ENCODE assay signal across 14 cellular contexts in genomic region chr6:1027109-1027794, GRCh38.
DNase-seq lines count a peak whose midpoint lies in the region; ATAC-seq and TF ChIP-seq lines count a peak whose summit lies in the region.
"Had no signal": no experiment of that assay in that cellular context is flagged by ENCODE, and none has a peak within 500 bp of the region (broad histone marks: within the 10 kb centered on the region; RNA-seq: fewer than 3 reads in every experiment).

No MANE protein-coding gene starts in this region.

- no peaks in the 10 kb centered on the region for H3K9me2 ChIP-seq in GM23248 (ENCODE audit: insufficient read depth)

- H4K20me1 ChIP-seq in GM23248 (ENCODE audit: insufficient read depth) = no peaks in the 10 kb centered on the region

- no peaks in the 10 kb centered on the region for H3K36me3 ChIP-seq in GM23248 (ENCODE audit: low read depth)
- H3K36me3 ChIP-seq in Panc1 (ENCODE audit: control insufficient read depth, insufficient read depth, low read length) = no peaks in the 10 kb centered on the region
- no peaks in the 10 kb centered on the region for H3K36me3 ChIP-seq in urinary bladder (ENCODE audit: insufficient read depth)
- H3K36me3 ChIP-seq: ascending aorta, left ventricle myocardium inferior had no signal

- H3K4me3 ChIP-seq in GM23248 (no peak overlapping the region), Panc1 (ENCODE audit: low read depth in 2 of 2, low read length in 2 of 2) (no peak overlapping the region), fibroblast of mammary gland (ENCODE audit: control insufficient read depth, low read depth, low read length) (no peak overlapping the region), urinary bladder (ENCODE audit: low read depth, low read length) (no peak overlapping the region)
- H3K4me3 ChIP-seq: ascending aorta, left ventricle myocardium inferior, smooth muscle cell, testis had no signal

- H3K4me2 ChIP-seq in GM23248 (ENCODE audit: unreplicated experiment) = no peak overlapping the region
- H3K4me2 ChIP-seq: smooth muscle cell had no signal

- H3K9me3 ChIP-seq in GM23248 (ENCODE audit: low read depth) (no peaks in the 10 kb centered on the region), Panc1 (ENCODE audit: control insufficient read depth, insufficient read depth, low read depth, low read length) (no peaks in the 10 kb centered on the region)
- H3K9me3 ChIP-seq: ascending aorta, testis had no signal

- WGBS in GM23248 (ENCODE audit: low coverage in 1 of 2, low lambda C conversion rate in 2 of 2, missing lambda C conversion rate in 2 of 2), 2 experiments = 60% methylated on average over 8 to 9 of the region's 9 CpGs
- WGBS in urinary bladder = 74% methylated on average over 9 of the region's 9 CpGs

- peaks cover 12% of the 10 kb centered on the region for H3K4me1 ChIP-seq in GM23248 (ENCODE audit: insufficient read depth)
- peaks cover 7% of the 10 kb centered on the region; the same call in 1 of the 2 replicates for H3K4me1 ChIP-seq in Panc1 (ENCODE audit: control insufficient read depth, insufficient read depth, low read length)
- H3K4me1 ChIP-seq in urinary bladder (ENCODE audit: insufficient read depth) = no peaks in the 10 kb centered on the region
- H3K4me1 ChIP-seq: ascending aorta, left ventricle myocardium inferior, testis had no signal

- no TSS peak for BruUV-seq in Panc1 (replicated peaks; lab: Mats Ljungman, UMichigan)

- H3K9ac ChIP-seq in GM23248 = no peak overlapping the region

- ATAC-seq in Panc1 = no peak
- no peak for ATAC-seq in sciatic nerve
- ATAC-seq: activated T-cell treated with anti-CD3 and anti-CD28 coated beads, Interleukin-2, amount 50 U/mL, for 72 hours had no signal

- TF ChIP-seq CTCF in Panc1 (IDR thresholded peaks at IDR 0.05) (no peak), fibroblast of mammary gland (conservative IDR thresholded peaks at IDR 0.05; ENCODE audit: control insufficient read depth, insufficient read depth, low read depth, low read length) (no peak)

- peaks cover 12% of the 10 kb centered on the region; the same call in 1 of the 2 replicates for H3F3A ChIP-seq in GM23248 (ENCODE audit: insufficient read depth)

- intact Hi-C loops in Panc1 (cut with micrococcal nuclease; ENCODE audit: unreplicated experiment) (no loop called here), sciatic nerve (cut with DNase I) (no loop called here)

- H3K27ac ChIP-seq in GM23248 = no peak overlapping the region
- peak overlapping the region; percentile 48; the same call in 1 of the 2 replicates for H3K27ac ChIP-seq in Panc1 (ENCODE audit: low read length)
- peak overlapping the region; percentile 11 for H3K27ac ChIP-seq in urinary bladder (ENCODE audit: low read depth)
- H3K27ac ChIP-seq: ascending aorta, left ventricle myocardium inferior, testis had no signal

- peak; percentile 80 for DNase-seq in GM23248
- no peak for DNase-seq in Panc1 (ENCODE audit: low read depth, low spot score)
- peak; percentile 81 for DNase-seq in fibroblast of mammary gland (ENCODE audit: low read depth)
- no peak for DNase-seq in iPS-NIHi11 (ENCODE audit: low spot score)
- DNase-seq in sciatic nerve (ENCODE audit: low spot score) = no peak
- no peak for DNase-seq in T1000 (lab: John Stamatoyannopoulos, UW)
- DNase-seq: activated CD4-positive, alpha-beta T cell treated with anti-CD3 and anti-CD28 coated beads, Interleukin-2, amount 10 ng/mL, durations not matched to agents 24 days and 14 days; activated T-cell treated with anti-CD3 and anti-CD28 coated beads, Interleukin-2, amount 50 U/mL, for 72 hours; DND-41; left ventricle myocardium inferior; testis had no signal

- POLR2A ChIA-PET in Panc1 (lab: Charles Lee) = no interaction called here

- CTCF ChIA-PET in Panc1 (lab: Charles Lee) = no interaction called here

- no peaks in the 10 kb centered on the region for H3K27me3 ChIP-seq in GM23248 (replicated peaks; ENCODE audit: insufficient read depth)
- no peaks in the 10 kb centered on the region for H3K27me3 ChIP-seq in Panc1 (ENCODE audit: control insufficient read depth, insufficient read depth, low read length)
- H3K27me3 ChIP-seq: ascending aorta, testis had no signal

- no peak overlapping the region for H2AFZ ChIP-seq in GM23248

- in situ Hi-C loops in GM23248 (cut with MboI) = no loop called here
- in situ Hi-C loops in Panc1 (cut with HindIII; ENCODE audit: low pct_unique_long_range_greater_than_20kb, low sequenced_read_pairs) = no loop called here

- H3K79me2 ChIP-seq in GM23248 (ENCODE audit: insufficient read depth) = no peaks in the 10 kb centered on the region

Comparison
In these comparisons a context has a peak if more than half of its experiments do, and no peak if none do; other contexts are left out.
1. DNase-seq: peak in GM23248 (single experiment) and fibroblast of mammary gland (single experiment); none in Panc1 (single experiment), iPS-NIHi11 (single experiment), sciatic nerve (single experiment) and T1000 (single experiment).